In the genomic region with DNA sequence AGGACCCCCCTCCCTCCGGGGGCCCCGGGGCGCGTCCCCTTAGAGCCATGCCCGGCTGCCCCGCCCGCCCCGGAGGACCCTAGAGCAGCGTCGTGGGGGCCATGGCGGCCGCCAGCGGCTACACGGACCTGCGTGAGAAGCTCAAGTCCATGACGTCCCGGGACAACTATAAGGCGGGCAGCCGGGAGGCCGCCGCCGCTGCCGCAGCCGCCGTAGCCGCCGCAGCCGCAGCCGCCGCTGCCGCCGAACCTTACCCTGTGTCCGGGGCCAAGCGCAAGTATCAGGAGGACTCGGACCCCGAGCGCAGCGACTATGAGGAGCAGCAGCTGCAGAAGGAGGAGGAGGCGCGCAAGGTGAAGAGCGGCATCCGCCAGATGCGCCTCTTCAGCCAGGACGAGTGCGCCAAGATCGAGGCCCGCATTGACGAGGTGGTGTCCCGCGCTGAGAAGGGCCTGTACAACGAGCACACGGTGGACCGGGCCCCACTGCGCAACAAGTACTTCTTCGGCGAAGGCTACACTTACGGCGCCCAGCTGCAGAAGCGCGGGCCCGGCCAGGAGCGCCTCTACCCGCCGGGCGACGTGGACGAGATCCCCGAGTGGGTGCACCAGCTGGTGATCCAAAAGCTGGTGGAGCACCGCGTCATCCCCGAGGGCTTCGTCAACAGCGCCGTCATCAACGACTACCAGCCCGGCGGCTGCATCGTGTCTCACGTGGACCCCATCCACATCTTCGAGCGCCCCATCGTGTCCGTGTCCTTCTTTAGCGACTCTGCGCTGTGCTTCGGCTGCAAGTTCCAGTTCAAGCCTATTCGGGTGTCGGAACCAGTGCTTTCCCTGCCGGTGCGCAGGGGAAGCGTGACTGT, we compare ENCODE assay signal across 8 cellular contexts. TPM values are rescaled to one million over a fixed set of nuclear protein-coding genes. Genes with fewer than 3 reads are reported as not detected.
DNase-seq lines count a peak whose midpoint lies in the region; ATAC-seq and TF ChIP-seq lines count a peak whose summit lies in the region.

No MANE protein-coding gene starts in this region.

- H3K4me1 ChIP-seq in breast epithelium: peaks cover 4 to 24% of the 10 kb centered on the region in 2 donors

- intact Hi-C loops in breast epithelium (cut with DNase I; ENCODE audit: low total_unique reads): no loop called here

- in situ Hi-C loops in GM13977 (cut with MboI; ENCODE audit: low pct_unique_long_range_greater_than_20kb, low sequenced_read_pairs, unreplicated experiment): no loop called here

- no peak for TF ChIP-seq POLR2A in breast epithelium (IDR thresholded peaks at IDR 0.05)

- H3K9me3 ChIP-seq in WERI-Rb-1 (ENCODE audit: severe bottlenecking) (no peaks in the 10 kb centered on the region), breast epithelium (no peaks in the 10 kb centered on the region)

- H3K36me3 ChIP-seq in WERI-Rb-1 (peaks cover 45% of the 10 kb centered on the region), breast epithelium (no peaks in the 10 kb centered on the region)

- peak overlapping the region; percentile 96 for H3K27ac ChIP-seq in WERI-Rb-1
- H3K27ac ChIP-seq in breast epithelium: peak overlapping the region; percentile 96 to 97

- peak; percentile 63 for DNase-seq in GM13977 (ENCODE audit: low spot score)
- peak; percentile 26 for DNase-seq in WERI-Rb-1
- DNase-seq in breast epithelium (ENCODE audit: low spot score in 2 of 2): peak; percentile 33 to 62
- peak; percentile 79 for DNase-seq in islet precursor cell
- peak; percentile 81 for DNase-seq in stimulated activated CD4-positive, alpha-beta T cell treated with anti-CD3 and anti-CD28 coated beads, Interleukin-15, amount 100 ng/mL, for 24 hours
- DNase-seq in T1000 (lab: John Stamatoyannopoulos, UW): no peak

- peak overlapping the region; percentile 65 for H3K4me3 ChIP-seq in WERI-Rb-1 (ENCODE audit: low read depth, low read length)
- peak overlapping the region; percentile 77 to 99 (median 95) for H3K4me3 ChIP-seq in breast epithelium

- ATAC-seq in HG03439 (IDR thresholded peaks at IDR 0.05; ENCODE audit: unreplicated experiment) (peak; percentile 14), HG03469 (IDR thresholded peaks at IDR 0.05; ENCODE audit: unreplicated experiment) (no peak)

- peak; percentile 40 for TF ChIP-seq CTCF in GM13977 (IDR thresholded peaks at IDR 0.05; ENCODE audit: extremely low read depth, insufficient read depth, missing control alignments)
- TF ChIP-seq CTCF in WERI-Rb-1 (IDR thresholded peaks at IDR 0.05; ENCODE audit: low read depth, low read length): no peak
- TF ChIP-seq CTCF in breast epithelium (IDR thresholded peaks at IDR 0.05): peak in 1 of 3 donors; percentile 11

- H3K27me3 ChIP-seq in WERI-Rb-1 (ENCODE audit: insufficient read depth, low read depth, severe bottlenecking) (no peaks in the 10 kb centered on the region), breast epithelium (no peaks in the 10 kb centered on the region)

RNA-seq across cellular contexts. Expression of gene ALKBH5, which starts 0.7 kb away (rescaled TPM):
- 10 to 100 TPM; 80.0 to 90.0 (median 82.3) TPM for total RNA-seq in breast epithelium

RNA-seq across cellular contexts. Expression of gene LLGL1, which starts 41.1 kb away (rescaled TPM):
- 10 to 100 TPM; 16.0 to 21.6 (median 18.4) TPM for total RNA-seq in breast epithelium
